In genomic region chr9:109336409-109336808, GRCh38 we compare ENCODE assay signal across 18 cellular contexts. TPM values are rescaled to one million over a fixed set of nuclear protein-coding genes. Genes with fewer than 3 reads are reported as not detected.
"Had no signal": no experiment of that assay in that cellular context is flagged by ENCODE, and none has a peak within 500 bp of the region (broad histone marks: within the 10 kb centered on the region; RNA-seq: fewer than 3 reads in every experiment).

No MANE protein-coding gene starts in this region.

- H3K4me3 ChIP-seq: coronary artery, esophagus muscularis mucosa, gastrocnemius medialis, heart right ventricle, mucosa of descending colon, right atrium auricular region, stomach, thoracic aorta, transverse colon had no signal

- H3K27ac ChIP-seq: coronary artery, esophagus muscularis mucosa, gastrocnemius medialis, heart right ventricle, right atrium auricular region, thoracic aorta, transverse colon had no signal

- H3K9me3 Mint-ChIP-seq: naive thymus-derived CD8-positive, alpha-beta T cell had no signal

- DNase-seq: effector CD4-positive, alpha-beta T cell; gastrocnemius medialis; heart right ventricle; hypothalamus; islet precursor cell; mucosa of descending colon; naive thymus-derived CD8-positive, alpha-beta T cell; small intestine; stimulated activated CD4-positive, alpha-beta T cell treated with anti-CD3 and anti-CD28 coated beads, Interleukin-12 subunit alpha, Interleukin-12 subunit beta, amount 100 ng/mL, for 4 hours; stimulated activated naive CD4-positive, alpha-beta T cell; stomach; substantia nigra; transverse colon had no signal

- H3K4me1 Mint-ChIP-seq: naive thymus-derived CD8-positive, alpha-beta T cell had no signal

- H3K36me3 Mint-ChIP-seq: naive thymus-derived CD8-positive, alpha-beta T cell had no signal

- H3K4me1 ChIP-seq: esophagus muscularis mucosa, gastrocnemius medialis had no signal

- H3K9me3 ChIP-seq: esophagus muscularis mucosa, gastrocnemius medialis, heart right ventricle, mucosa of descending colon, right atrium auricular region, stomach, thoracic aorta, transverse colon had no signal

- H3K27me3 ChIP-seq: esophagus muscularis mucosa, gastrocnemius medialis, heart right ventricle, right atrium auricular region, stomach, transverse colon had no signal

- H3K36me3 ChIP-seq: esophagus muscularis mucosa, gastrocnemius medialis, heart right ventricle, right atrium auricular region, stomach, thoracic aorta, transverse colon had no signal

- ATAC-seq: gastrocnemius medialis; heart right ventricle; left lobe of liver; mucosa of descending colon; naive thymus-derived CD8-positive, alpha-beta T cell had no signal

- H3K4me3 Mint-ChIP-seq: naive thymus-derived CD8-positive, alpha-beta T cell had no signal

- H3K27ac Mint-ChIP-seq: naive thymus-derived CD8-positive, alpha-beta T cell had no signal

RNA-seq across cellular contexts. Expression of gene EPB41L4B, which starts 15.6 kb away (rescaled TPM):
- total RNA-seq: naive thymus-derived CD8-positive, alpha-beta T cell had no signal
- polyA plus RNA-seq: naive thymus-derived CD8-positive, alpha-beta T cell had no signal
